In the genomic region with DNA sequence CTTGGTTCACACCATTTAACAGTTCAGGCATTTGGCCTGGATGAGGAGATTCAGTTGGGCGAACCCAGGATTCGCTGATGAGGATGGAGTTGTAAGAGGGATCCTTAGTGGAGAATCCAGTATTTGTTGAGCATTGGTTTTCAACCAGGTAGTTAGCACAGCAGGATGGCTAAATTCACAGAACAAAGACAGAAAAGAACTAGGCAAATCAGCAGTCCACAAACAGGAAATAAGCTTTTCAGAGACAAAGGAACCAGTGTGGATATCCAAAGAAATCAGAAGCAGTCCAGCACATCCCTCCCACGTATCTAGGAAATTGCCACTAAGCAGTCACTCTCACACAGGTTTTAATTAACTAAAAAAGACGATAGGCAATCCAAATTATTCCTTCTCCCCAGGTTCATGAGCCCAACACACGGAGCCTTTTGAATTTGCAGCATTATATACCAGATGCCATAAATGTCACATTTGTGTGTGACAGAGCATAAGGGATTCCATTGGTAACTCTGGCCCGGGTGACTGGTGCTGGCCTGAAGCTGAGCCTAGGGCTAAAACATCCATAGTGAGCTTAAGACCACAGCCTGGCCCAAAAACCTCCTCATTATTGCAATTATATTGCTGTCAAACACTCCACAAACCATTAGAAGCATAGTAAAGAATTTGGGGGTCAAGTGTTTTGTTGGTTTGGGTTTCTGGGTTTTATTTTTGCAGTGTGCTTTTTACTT, we compare ENCODE assay signal across 18 cellular contexts.
A peak's percentile ranks its signal among the peaks of the same experiment; 100 is the strongest.
DNase-seq lines count a peak whose midpoint lies in the region; TF ChIP-seq lines count a peak whose summit lies in the region.
"Had no signal": no experiment of that assay in that cellular context is flagged by ENCODE, and none has a peak within 500 bp of the region (broad histone marks: within the 10 kb centered on the region; RNA-seq: fewer than 3 reads in every experiment).

No MANE protein-coding gene starts in this region.

- no peaks in the 10 kb centered on the region for H3K9me3 Mint-ChIP-seq in neural crest cell
- H3K9me3 Mint-ChIP-seq: mesothelial cell of epicardium had no signal

- peak overlapping the region; percentile 90 for H3K27ac Mint-ChIP-seq in neural crest cell (ENCODE audit: unreplicated experiment)
- H3K27ac Mint-ChIP-seq: mesothelial cell of epicardium had no signal

- no peak for TF ChIP-seq CTCF in neural crest cell (conservative IDR thresholded peaks at IDR 0.05)

- H3K4me3 Mint-ChIP-seq in neural crest cell = no peak overlapping the region
- H3K4me3 Mint-ChIP-seq: mesothelial cell of epicardium had no signal

- DNase-seq in DMS53 treated with DMSO at 0.1 percent for 48 hours (lab: John Stamatoyannopoulos, UW; ENCODE audit: unreplicated experiment) (peak; percentile 63), DMS53 (lab: John Stamatoyannopoulos, UW) (no peak), NCI-H2029 treated with DMSO at 0.1 percent for 48 hours (lab: John Stamatoyannopoulos, UW) (peak; percentile 94), NCI-H774 (lab: John Stamatoyannopoulos, UW) (peak; percentile 55), neural crest cell (ENCODE audit: low read depth, low spot score) (no peak), NCI-H1436 treated with DMSO at 0.1 percent for 48 hours (lab: John Stamatoyannopoulos, UW) (no peak), NOMO-1 treated with dmso at 0.1 percent for 144 hours (lab: John Stamatoyannopoulos, UW; ENCODE audit: unreplicated experiment) (no peak)
- no peak for DNase-seq in stimulated activated CD4-positive, alpha-beta T cell treated with anti-CD3 and anti-CD28 coated beads, Interleukin-2, amount 100 ng/mL, for 48 hours
- DNase-seq: caudate nucleus; effector CD4-positive, alpha-beta T cell; H7; NCI-H1694 treated with DMSO at 0.1 percent for 48 hours; Right ventricle myocardium superior; stimulated activated CD4-positive, alpha-beta T cell treated with anti-CD3 and anti-CD28 coated beads, Interleukin-15, amount 100 ng/mL, for 24 hours; stimulated activated naive CD4-positive, alpha-beta T cell treated with Interleukin-2 at 50 U/mL for 16 hours; transverse colon; WERI-Rb-1 had no signal

- no peaks in the 10 kb centered on the region for H3K36me3 Mint-ChIP-seq in neural crest cell (ENCODE audit: low read depth)
- H3K36me3 Mint-ChIP-seq: mesothelial cell of epicardium had no signal

- H3K27me3 Mint-ChIP-seq in neural crest cell (ENCODE audit: low read depth) = no peaks in the 10 kb centered on the region

- peaks cover 49% of the 10 kb centered on the region for H3K4me1 Mint-ChIP-seq in neural crest cell

Comparison
In these comparisons a context has a peak if more than half of its experiments do, and no peak if none do; other contexts are left out.
1. DNase-seq: peak in DMS53 treated with DMSO at 0.1 percent for 48 hours (single experiment), NCI-H2029 treated with DMSO at 0.1 percent for 48 hours (single experiment) and NCI-H774 (single experiment); none in DMS53 (single experiment), neural crest cell (single experiment), NCI-H1436 treated with DMSO at 0.1 percent for 48 hours (single experiment), NOMO-1 treated with dmso at 0.1 percent for 144 hours (single experiment) and stimulated activated CD4-positive, alpha-beta T cell treated with anti-CD3 and anti-CD28 coated beads, Interleukin-2, amount 100 ng/mL, for 48 hours (0 of 2).